In genomic region chr5:158821321-158821720, GRCh38 we compare ENCODE assay signal across 17 cellular contexts.
DNase-seq lines count a peak whose midpoint lies in the region; ATAC-seq and FAIRE-seq lines count a peak whose summit lies in the region.
"Had no signal": no experiment of that assay in that cellular context is flagged by ENCODE, and none has a peak within 500 bp of the region (broad histone marks: within the 10 kb centered on the region; RNA-seq: fewer than 3 reads in every experiment).

No MANE protein-coding gene starts in this region.

- H2AK5ac ChIP-seq in mesendoderm (ENCODE audit: low read length): no peak overlapping the region

- no peak for FAIRE-seq in HTR-8/SVneo (lab: Jason Lieb, UNC)

- no peak overlapping the region for H4K5ac ChIP-seq in mesendoderm (ENCODE audit: low read length)

- H3K56ac ChIP-seq in mesendoderm (ENCODE audit: low read length): no peak overlapping the region

- no peaks in the 10 kb centered on the region for H3K9me3 ChIP-seq in CD8-positive, alpha-beta memory T cell (ENCODE audit: low read length)

- ATAC-seq in GM18498 (IDR thresholded peaks at IDR 0.05; ENCODE audit: unreplicated experiment) (peak; percentile 29), HG02798 (IDR thresholded peaks at IDR 0.05; ENCODE audit: poor library complexity, unreplicated experiment) (peak; percentile 30)
- no peak for ATAC-seq in activated T-helper 17 cell treated with anti-CD3 and anti-CD28 coated beads, Interleukin-2, amount 50 U/mL, for 72 hours (replicated peaks)
- ATAC-seq: left cardiac atrium; naive thymus-derived CD4-positive, alpha-beta T cell had no signal

- H3K27ac ChIP-seq in ACC112 (ENCODE audit: low read depth, low read length) (peak overlapping the region; percentile 75; the same call in 1 of the 2 replicates), mesendoderm (ENCODE audit: low read depth, low read length) (no peak overlapping the region)
- no peak overlapping the region for H3K27ac ChIP-seq in CD8-positive, alpha-beta memory T cell (ENCODE audit: low read depth, low read length)

- H3K79me2 ChIP-seq in ACC112 (ENCODE audit: control insufficient read depth, insufficient read depth, low read length, unreplicated experiment) (no peaks in the 10 kb centered on the region), mesendoderm (ENCODE audit: control insufficient read depth, insufficient read depth, low read length) (no peaks in the 10 kb centered on the region)

- H3K27me3 Mint-ChIP-seq in activated T-helper 17 cell treated with anti-CD3 and anti-CD28 coated beads, Interleukin-2, amount 50 U/mL, for 72 hours: peaks cover 15% of the 10 kb centered on the region
- H3K27me3 Mint-ChIP-seq in CD8-positive, alpha-beta memory T cell: peaks cover 12 to 38% of the 10 kb centered on the region in 2 donors
- H3K27me3 Mint-ChIP-seq: naive thymus-derived CD4-positive, alpha-beta T cell had no signal

- no peak overlapping the region for H3K27ac Mint-ChIP-seq in activated T-helper 17 cell treated with anti-CD3 and anti-CD28 coated beads, Interleukin-2, amount 50 U/mL, for 72 hours
- no peak overlapping the region for H3K27ac Mint-ChIP-seq in CD8-positive, alpha-beta memory T cell

- no peak overlapping the region for H2BK120ac ChIP-seq in mesendoderm (ENCODE audit: low read depth, low read length)

- H3K23ac ChIP-seq in mesendoderm (ENCODE audit: low read length): no peak overlapping the region

- H3K4me1 ChIP-seq in ACC112 (ENCODE audit: control insufficient read depth, insufficient read depth, low read length, unreplicated experiment) (peaks cover 22% of the 10 kb centered on the region), mesendoderm (ENCODE audit: control insufficient read depth, low read depth, low read length) (no peaks in the 10 kb centered on the region)
- no peaks in the 10 kb centered on the region for H3K4me1 ChIP-seq in CD8-positive, alpha-beta memory T cell (ENCODE audit: insufficient read depth, low read length)

- POLR2A ChIA-PET in CD8-positive, alpha-beta memory T cell (lab: Charles Lee): no interaction called here

- no CpG with 5 or more reads among the region's 1 CpG for WGBS in mesendoderm (ENCODE audit: extremely low coverage, insufficient coverage, low lambda C conversion rate)

- H3K27me3 ChIP-seq in ACC112 (ENCODE audit: insufficient read depth, low read length) (no peaks in the 10 kb centered on the region), mesendoderm (ENCODE audit: insufficient read depth, low read length, poor library complexity) (no peaks in the 10 kb centered on the region)
- H3K27me3 ChIP-seq in CD8-positive, alpha-beta memory T cell (ENCODE audit: insufficient read depth, low read length, poor library complexity, severe bottlenecking): no peaks in the 10 kb centered on the region

- no peak overlapping the region for H2AFZ ChIP-seq in ACC112 (ENCODE audit: low read length, unreplicated experiment)

- no peaks in the 10 kb centered on the region for H3K79me1 ChIP-seq in mesendoderm (ENCODE audit: low read length)

- H3K4me3 Mint-ChIP-seq in activated T-helper 17 cell treated with anti-CD3 and anti-CD28 coated beads, Interleukin-2, amount 50 U/mL, for 72 hours: peak overlapping the region; percentile 12
- no peak overlapping the region for H3K4me3 Mint-ChIP-seq in CD8-positive, alpha-beta memory T cell
- H3K4me3 Mint-ChIP-seq: central memory CD8-positive, alpha-beta T cell; naive thymus-derived CD4-positive, alpha-beta T cell had no signal

- H3K4me1 Mint-ChIP-seq in activated T-helper 17 cell treated with anti-CD3 and anti-CD28 coated beads, Interleukin-2, amount 50 U/mL, for 72 hours: peaks cover 6% of the 10 kb centered on the region
- no peaks in the 10 kb centered on the region for H3K4me1 Mint-ChIP-seq in CD8-positive, alpha-beta memory T cell
- H3K4me1 Mint-ChIP-seq: central memory CD8-positive, alpha-beta T cell had no signal

- peaks cover 5% of the 10 kb centered on the region for H3K9me3 Mint-ChIP-seq in activated T-helper 17 cell treated with anti-CD3 and anti-CD28 coated beads, Interleukin-2, amount 50 U/mL, for 72 hours
- H3K9me3 Mint-ChIP-seq in CD8-positive, alpha-beta memory T cell: peaks cover 0 to 10% (median 0%) of the 10 kb centered on the region in 5 donors

- no peak overlapping the region for H2BK15ac ChIP-seq in mesendoderm (replicated peaks; ENCODE audit: low read depth)

- CTCF ChIA-PET in CD8-positive, alpha-beta memory T cell (lab: Charles Lee): no interaction called here

- no peak overlapping the region for H3K18ac ChIP-seq in mesendoderm (ENCODE audit: low read length)

- no peak overlapping the region for H3K4me2 ChIP-seq in mesendoderm (ENCODE audit: low read length)

- H3K4me3 ChIP-seq in ACC112 (ENCODE audit: low read depth, low read length): no peak overlapping the region
- no peak overlapping the region for H3K4me3 ChIP-seq in CD8-positive, alpha-beta memory T cell (ENCODE audit: low read length)
- H3K4me3 ChIP-seq in mesendoderm (ENCODE audit: low read length): no peak overlapping the region

- DNase-seq in CD8-positive, alpha-beta memory T cell: no peak
- no peak for DNase-seq in HTR-8/SVneo (ENCODE audit: insufficient read length, low spot score)
- no peak for DNase-seq in mesendoderm
- no peak for DNase-seq in iPS-NIHi11 (ENCODE audit: low spot score)
- DNase-seq: activated naive CD4-positive, alpha-beta T cell treated with anti-CD3 and anti-CD28 coated beads, Interleukin-2, amount 50 U/mL, for 16 hours; head of caudate nucleus; KG1; left cardiac atrium; naive thymus-derived CD4-positive, alpha-beta T cell; NCI-H1436 treated with DMSO at 0.1 percent for 48 hours; SIG-M5; stimulated activated CD4-positive, alpha-beta T cell treated with anti-CD3 and anti-CD28 coated beads, Interleukin-1b, Interleukin-23, amount 100 ng/mL, for 48 hours had no signal

- H3K36me3 Mint-ChIP-seq in activated T-helper 17 cell treated with anti-CD3 and anti-CD28 coated beads, Interleukin-2, amount 50 U/mL, for 72 hours (ENCODE audit: low read depth): no peaks in the 10 kb centered on the region
- H3K36me3 Mint-ChIP-seq in CD8-positive, alpha-beta memory T cell: no peaks in the 10 kb centered on the region

- no peak overlapping the region for H3K9ac ChIP-seq in mesendoderm (ENCODE audit: low read length)

- H4K8ac ChIP-seq in mesendoderm (ENCODE audit: low read depth, low read length): no peak overlapping the region

- H3K4ac ChIP-seq in mesendoderm (ENCODE audit: low read depth, low read length): no peak overlapping the region

- H2BK5ac ChIP-seq in mesendoderm (ENCODE audit: low read length): no peak overlapping the region

- H3K36me3 ChIP-seq in ACC112 (ENCODE audit: insufficient read depth, low read length): peaks cover 31% of the 10 kb centered on the region
- no peaks in the 10 kb centered on the region for H3K36me3 ChIP-seq in CD8-positive, alpha-beta memory T cell (ENCODE audit: insufficient read depth, low read length)
- H3K36me3 ChIP-seq in mesendoderm (ENCODE audit: control insufficient read depth, insufficient read depth, low read length): no peaks in the 10 kb centered on the region
